In the genomic region with DNA sequence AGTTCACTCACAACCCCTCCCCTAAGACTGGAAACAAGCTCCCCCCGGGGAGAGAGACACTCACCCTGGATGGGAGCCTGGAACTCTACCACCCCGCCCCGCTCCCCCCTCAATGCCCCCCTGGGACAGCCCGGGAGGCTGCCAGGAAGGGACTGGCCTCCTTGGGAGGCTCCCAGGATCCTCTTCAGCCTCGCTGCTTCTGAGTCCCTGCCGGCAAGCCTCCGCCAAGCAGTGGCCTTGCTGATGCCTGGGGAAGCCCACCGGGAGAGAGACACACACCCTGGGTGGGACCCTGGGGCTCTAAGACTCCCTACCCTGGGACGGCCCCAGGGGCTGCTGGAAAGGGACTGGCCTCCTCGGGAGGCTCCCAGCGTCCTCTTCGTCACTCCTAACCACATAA, we compare ENCODE assay signal across 19 cellular contexts. TPM values are rescaled to one million over a fixed set of nuclear protein-coding genes. Genes with fewer than 3 reads are reported as not detected.
"Had no signal": no experiment of that assay in that cellular context is flagged by ENCODE, and none has a peak within 500 bp of the region (broad histone marks: within the 10 kb centered on the region; RNA-seq: fewer than 3 reads in every experiment).

No MANE protein-coding gene starts in this region.

- H3K27ac Mint-ChIP-seq: activated B cell treated with CpG ODN at 0.5 μM for 24 hours; activated CD8-positive, alpha-beta T cell treated with anti-CD3 and anti-CD28 coated beads for 36 hours; activated naive CD8-positive, alpha-beta T cell treated with anti-CD3 and anti-CD28 coated beads for 36 hours; activated T-helper 17 cell treated with anti-CD3 and anti-CD28 coated beads, Interleukin-2, amount 50 U/mL, for 72 hours; immature natural killer cell; naive thymus-derived CD4-positive, alpha-beta T cell; stimulated activated naive B cell treated with anti-CD40 and anti-IgM and Interleukin-4, amounts not matched to agents 10 μg/mL and 1 μg/mL and 100 μg/mL, for 72 hours; T-cell had no signal

- H3K4me3 ChIP-seq: cardiac muscle cell, heart right ventricle, spleen had no signal

- H3K4me1 ChIP-seq: heart right ventricle, spleen had no signal

- H3K27ac ChIP-seq: cardiac muscle cell, heart right ventricle, neutrophil, spleen had no signal

- ATAC-seq: activated CD8-positive, alpha-beta T cell treated with anti-CD3 and anti-CD28 coated beads for 36 hours; activated T-helper 17 cell treated with anti-CD3 and anti-CD28 coated beads, Interleukin-2, amount 50 U/mL, for 72 hours; naive thymus-derived CD4-positive, alpha-beta T cell; stimulated activated naive B cell treated with anti-CD40 and anti-IgM and Interleukin-4, amounts not matched to agents 10 μg/mL and 1 μg/mL and 100 μg/mL, for 72 hours; T-cell had no signal

- H3K36me3 Mint-ChIP-seq: activated naive CD8-positive, alpha-beta T cell treated with anti-CD3 and anti-CD28 coated beads for 36 hours; immature natural killer cell; naive thymus-derived CD4-positive, alpha-beta T cell; stimulated activated naive B cell treated with anti-CD40 and anti-IgM and Interleukin-4, amounts not matched to agents 10 μg/mL and 1 μg/mL and 100 μg/mL, for 72 hours; T-cell had no signal

- H3K4me3 Mint-ChIP-seq: activated B cell treated with CpG ODN at 0.5 μM for 24 hours; activated CD8-positive, alpha-beta T cell treated with anti-CD3 and anti-CD28 coated beads for 36 hours; activated naive CD8-positive, alpha-beta T cell treated with anti-CD3 and anti-CD28 coated beads for 36 hours; activated T-helper 17 cell treated with anti-CD3 and anti-CD28 coated beads, Interleukin-2, amount 50 U/mL, for 72 hours; immature natural killer cell; naive thymus-derived CD4-positive, alpha-beta T cell; stimulated activated naive B cell treated with anti-CD40 and anti-IgM and Interleukin-4, amounts not matched to agents 10 μg/mL and 1 μg/mL and 100 μg/mL, for 72 hours; T-cell had no signal

- DNase-seq: activated B cell treated with CpG ODN at 0.5 μM for 24 hours; activated CD4-positive, alpha-beta T cell treated with anti-CD3 and anti-CD28 coated beads for 48 hours; activated CD8-positive, alpha-beta T cell treated with anti-CD3 and anti-CD28 coated beads for 36 hours; activated naive CD4-positive, alpha-beta T cell; activated naive CD8-positive, alpha-beta T cell treated with anti-CD3 and anti-CD28 coated beads for 36 hours; activated T-cell treated with anti-CD3 and anti-CD28 coated beads, Interleukin-2, amount 50 U/mL, for 1 hour; erythroblast; immature natural killer cell; mesendoderm; naive thymus-derived CD4-positive, alpha-beta T cell; spleen; stimulated activated CD4-positive, alpha-beta T cell treated with anti-CD3 and anti-CD28 coated beads, Interleukin-4, amount 100 ng/mL, for 4 hours; stimulated activated naive B cell treated with anti-CD40 and anti-IgM and Interleukin-4, amounts not matched to agents 10 μg/mL and 1 μg/mL and 100 μg/mL, for 72 hours; T-cell had no signal

- H3K9me3 ChIP-seq: heart right ventricle, neutrophil, spleen had no signal

- FAIRE-seq: urothelium cell line had no signal

- H3K27me3 Mint-ChIP-seq: activated CD8-positive, alpha-beta T cell treated with anti-CD3 and anti-CD28 coated beads for 36 hours; activated naive CD8-positive, alpha-beta T cell treated with anti-CD3 and anti-CD28 coated beads for 36 hours had no signal

- H3K4me1 Mint-ChIP-seq: activated B cell treated with CpG ODN at 0.5 μM for 24 hours; activated naive CD8-positive, alpha-beta T cell treated with anti-CD3 and anti-CD28 coated beads for 36 hours; activated T-helper 17 cell treated with anti-CD3 and anti-CD28 coated beads, Interleukin-2, amount 50 U/mL, for 72 hours; immature natural killer cell; naive thymus-derived CD4-positive, alpha-beta T cell; stimulated activated naive B cell treated with anti-CD40 and anti-IgM and Interleukin-4, amounts not matched to agents 10 μg/mL and 1 μg/mL and 100 μg/mL, for 72 hours; T-cell had no signal

- H3K36me3 ChIP-seq: cardiac muscle cell, heart right ventricle, neutrophil, spleen had no signal

- H3K9me3 Mint-ChIP-seq: activated B cell treated with CpG ODN at 0.5 μM for 24 hours; activated CD8-positive, alpha-beta T cell treated with anti-CD3 and anti-CD28 coated beads for 36 hours; activated naive CD8-positive, alpha-beta T cell treated with anti-CD3 and anti-CD28 coated beads for 36 hours; activated T-helper 17 cell treated with anti-CD3 and anti-CD28 coated beads, Interleukin-2, amount 50 U/mL, for 72 hours; immature natural killer cell; naive thymus-derived CD4-positive, alpha-beta T cell; stimulated activated naive B cell treated with anti-CD40 and anti-IgM and Interleukin-4, amounts not matched to agents 10 μg/mL and 1 μg/mL and 100 μg/mL, for 72 hours; T-cell had no signal

RNA-seq across cellular contexts. Expression of a gene that starts 33.4 kb away (rescaled TPM):
- total RNA-seq: activated B cell treated with CpG ODN at 0.5 μM for 24 hours had no signal
- polyA plus RNA-seq: immature natural killer cell had no signal
